Comparison of ENCODE assay signal across 24 cellular contexts in genomic region chr9:83036043-83036442, GRCh38. TPM values are rescaled to one million over a fixed set of nuclear protein-coding genes. Genes with fewer than 3 reads are reported as not detected.
"Had no signal": no experiment of that assay in that cellular context is flagged by ENCODE, and none has a peak within 500 bp of the region (broad histone marks: within the 10 kb centered on the region; RNA-seq: fewer than 3 reads in every experiment).

No MANE protein-coding gene starts in this region.

- H3K27me3 ChIP-seq: left lung, neutrophil, right atrium auricular region, suprapubic skin, transverse colon, vagina had no signal

- H3K27ac ChIP-seq: dorsolateral prefrontal cortex, heart right ventricle, left lung, neutrophil, parathyroid adenoma, prostate gland, right atrium auricular region, sigmoid colon, spleen, suprapubic skin, transverse colon, vagina had no signal

- DNase-seq: dorsolateral prefrontal cortex; effector CD4-positive, alpha-beta T cell; foreskin melanocyte; glutamatergic neuron; heart right ventricle; hippocampal formation; left cardiac atrium; left lung; mesenchymal stem cell; mucosa of descending colon; naive B cell; sigmoid colon; spleen; stimulated activated CD4-positive, alpha-beta T cell treated with anti-CD3 and anti-CD28 coated beads, Interleukin-4, amount 100 ng/mL, for 4 hours; stimulated activated naive CD4-positive, alpha-beta T cell; stimulated activated naive CD8-positive, alpha-beta T cell treated with anti-CD3 and anti-CD28 coated beads, Interleukin-15, amount 100 ng/mL, for 72 hours; transverse colon had no signal

- H3K79me2 ChIP-seq: parathyroid adenoma had no signal

- H3K9ac ChIP-seq: parathyroid adenoma had no signal

- ATAC-seq: heart right ventricle; left cardiac atrium; left lung; mucosa of descending colon; natural killer cell treated with Interleukin-12 subunit alpha and Interleukin-12 subunit beta and Interleukin-15 and Interleukin-18, amount 100 ng/mL, for 72 hours; stimulated activated naive CD8-positive, alpha-beta T cell treated with anti-CD3 and anti-CD28 coated beads, Interleukin-15, amount 100 ng/mL, for 72 hours had no signal

- H3K4me3 ChIP-seq: dorsolateral prefrontal cortex, heart right ventricle, left lung, mucosa of descending colon, prostate gland, right atrium auricular region, sigmoid colon, spleen, suprapubic skin, transverse colon, vagina had no signal

- H3K36me3 ChIP-seq: heart right ventricle, left lung, neutrophil, prostate gland, right atrium auricular region, sigmoid colon, spleen, suprapubic skin, transverse colon, vagina had no signal

- H2AFZ ChIP-seq: parathyroid adenoma had no signal

- H3K9me3 ChIP-seq: heart right ventricle, left lung, mucosa of descending colon, neutrophil, prostate gland, right atrium auricular region, sigmoid colon, spleen, suprapubic skin, transverse colon, vagina had no signal

- H3K4me1 ChIP-seq: heart right ventricle, left lung, parathyroid adenoma, prostate gland, right atrium auricular region, sigmoid colon, spleen, suprapubic skin, transverse colon, vagina had no signal

RNA-seq across cellular contexts. Expression of gene RASEF, which starts 26.9 kb away (rescaled TPM):
- total RNA-seq: natural killer cell treated with Interleukin-12 subunit alpha and Interleukin-12 subunit beta and Interleukin-15 and Interleukin-18, amount 100 ng/mL, for 72 hours had no signal
